15 cellular contexts compared by ENCODE assay signal in genomic region chr1:63991685-63992084, GRCh38.
"Had no signal": no experiment of that assay in that cellular context is flagged by ENCODE, and none has a peak within 500 bp of the region (broad histone marks: within the 10 kb centered on the region; RNA-seq: fewer than 3 reads in every experiment).

No MANE protein-coding gene starts in this region.

- DNase-seq: activated CD4-positive, alpha-beta memory T cell treated with anti-CD3 and anti-CD28 coated beads, Interleukin-2, amount 10 ng/mL, durations not matched to agents 7 days and 5 days; activated CD4-positive, alpha-beta T cell treated with anti-CD3 and anti-CD28 coated beads, Interleukin-2, amount 10 ng/mL, durations not matched to agents 24 days and 14 days; activated CD8-positive, alpha-beta memory T cell treated with anti-CD3 and anti-CD28 coated beads, Interleukin-2, amount 10 ng/mL, durations not matched to agents 7 days and 5 days; activated gamma-delta T cell; activated naive CD4-positive, alpha-beta T cell treated with anti-CD3 and anti-CD28 coated beads, Interleukin-2, amount 50 U/mL, for 16 hours; activated naive CD8-positive, alpha-beta T cell treated with anti-CD3 and anti-CD28 coated beads, Interleukin-2, amount 50 U/mL, for 24 hours; activated T-cell treated with anti-CD3 and anti-CD28 coated beads for 4 hours; dermis blood vessel endothelial cell; effector CD8-positive, alpha-beta T cell; erythroblast; foreskin fibroblast; left ventricle myocardium inferior; naive thymus-derived CD8-positive, alpha-beta T cell; stimulated activated CD4-positive, alpha-beta T cell treated with anti-CD3 and anti-CD28 coated beads, Interleukin-4, amount 100 ng/mL, for 24 hours; stimulated activated naive CD4-positive, alpha-beta T cell treated with Interleukin-2 at 50 U/mL for 16 hours had no signal
